ENCODE assay signal across 2 cellular contexts in the genomic region with DNA sequence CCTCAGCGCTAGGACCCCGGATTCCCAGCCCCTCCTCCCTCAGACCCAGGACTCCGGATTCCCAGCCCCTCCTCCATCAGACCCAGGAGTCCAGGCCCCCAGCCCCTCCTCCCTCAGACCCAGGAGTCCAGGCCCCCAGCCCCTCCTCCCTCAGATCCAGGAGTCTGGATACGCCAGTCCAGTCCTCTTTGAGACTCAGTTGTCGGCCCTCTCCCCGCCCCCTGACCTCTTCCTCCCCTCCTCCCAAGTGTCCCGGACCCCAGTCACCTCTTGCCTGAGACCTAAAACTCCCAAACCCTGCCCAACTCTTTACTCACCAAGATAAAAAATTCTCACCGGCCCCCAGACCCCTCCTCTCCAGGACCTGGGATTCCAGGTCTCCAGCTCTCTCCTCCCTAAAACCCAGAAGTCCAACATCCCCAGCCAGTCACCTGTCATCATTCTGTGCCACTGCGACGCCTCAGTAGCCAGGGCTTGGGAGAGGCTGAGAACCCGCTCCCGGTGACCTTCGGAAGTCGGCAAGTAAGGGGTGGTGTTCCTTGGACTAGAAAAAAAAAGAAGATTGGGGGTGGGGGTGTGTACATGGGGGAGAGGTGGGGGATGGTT.
TF ChIP-seq lines count a peak whose summit lies in the region.

No MANE protein-coding gene starts in this region.

TF ChIP-seq in IMR-90, 13 proteins besides CTCF, POLR2A, EP300 and RAD21:
- TF ChIP-seq CEBPB (IDR thresholded peaks at IDR 0.05; ENCODE audit: low read depth, low read length) (no peak), FOS (IDR thresholded peaks at IDR 0.05; ENCODE audit: low read depth, low read length) (no peak), MAZ (IDR thresholded peaks at IDR 0.05; ENCODE audit: borderline replicate concordance, low read depth, low read length) (no peak), SMC3 (IDR thresholded peaks at IDR 0.05; ENCODE audit: low read depth, low read length) (no peak), BHLHE40 (IDR thresholded peaks at IDR 0.05; ENCODE audit: low read depth, low read length) (no peak), RCOR1 (IDR thresholded peaks at IDR 0.05; ENCODE audit: insufficient replicate concordance, low read length) (no peak), RFX5 (IDR thresholded peaks at IDR 0.05; ENCODE audit: low read depth, low read length) (no peak), NFE2L2 (IDR thresholded peaks at IDR 0.05; ENCODE audit: low read depth, low read length) (no peak), MXI1 (IDR thresholded peaks at IDR 0.05; ENCODE audit: borderline replicate concordance, low read depth, low read length) (no peak), CHD1 (IDR thresholded peaks at IDR 0.05; ENCODE audit: low read depth, low read length) (no peak), MAFK (IDR thresholded peaks at IDR 0.05; ENCODE audit: low read depth, low read length) (no peak)
- TF ChIP-seq, protein P1, sequence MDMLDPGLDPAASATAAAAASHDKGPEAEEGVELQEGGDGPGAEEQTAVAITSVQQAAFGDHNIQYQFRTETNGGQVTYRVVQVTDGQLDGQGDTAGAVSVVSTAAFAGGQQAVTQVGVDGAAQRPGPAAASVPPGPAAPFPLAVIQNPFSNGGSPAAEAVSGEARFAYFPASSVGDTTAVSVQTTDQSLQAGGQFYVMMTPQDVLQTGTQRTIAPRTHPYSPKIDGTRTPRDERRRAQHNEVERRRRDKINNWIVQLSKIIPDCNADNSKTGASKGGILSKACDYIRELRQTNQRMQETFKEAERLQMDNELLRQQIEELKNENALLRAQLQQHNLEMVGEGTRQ (IDR thresholded peaks at IDR 0.05; ENCODE audit: low read depth, low read length) = no peak
- TF ChIP-seq, protein P2, sequence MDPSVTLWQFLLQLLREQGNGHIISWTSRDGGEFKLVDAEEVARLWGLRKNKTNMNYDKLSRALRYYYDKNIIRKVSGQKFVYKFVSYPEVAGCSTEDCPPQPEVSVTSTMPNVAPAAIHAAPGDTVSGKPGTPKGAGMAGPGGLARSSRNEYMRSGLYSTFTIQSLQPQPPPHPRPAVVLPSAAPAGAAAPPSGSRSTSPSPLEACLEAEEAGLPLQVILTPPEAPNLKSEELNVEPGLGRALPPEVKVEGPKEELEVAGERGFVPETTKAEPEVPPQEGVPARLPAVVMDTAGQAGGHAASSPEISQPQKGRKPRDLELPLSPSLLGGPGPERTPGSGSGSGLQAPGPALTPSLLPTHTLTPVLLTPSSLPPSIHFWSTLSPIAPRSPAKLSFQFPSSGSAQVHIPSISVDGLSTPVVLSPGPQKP (IDR thresholded peaks at IDR 0.05; ENCODE audit: borderline replicate concordance, low read depth, low read length) = no peak

TF ChIP-seq in neural cell, 6 proteins besides CTCF, POLR2A, EP300 and RAD21:
- TF ChIP-seq, protein P3, sequence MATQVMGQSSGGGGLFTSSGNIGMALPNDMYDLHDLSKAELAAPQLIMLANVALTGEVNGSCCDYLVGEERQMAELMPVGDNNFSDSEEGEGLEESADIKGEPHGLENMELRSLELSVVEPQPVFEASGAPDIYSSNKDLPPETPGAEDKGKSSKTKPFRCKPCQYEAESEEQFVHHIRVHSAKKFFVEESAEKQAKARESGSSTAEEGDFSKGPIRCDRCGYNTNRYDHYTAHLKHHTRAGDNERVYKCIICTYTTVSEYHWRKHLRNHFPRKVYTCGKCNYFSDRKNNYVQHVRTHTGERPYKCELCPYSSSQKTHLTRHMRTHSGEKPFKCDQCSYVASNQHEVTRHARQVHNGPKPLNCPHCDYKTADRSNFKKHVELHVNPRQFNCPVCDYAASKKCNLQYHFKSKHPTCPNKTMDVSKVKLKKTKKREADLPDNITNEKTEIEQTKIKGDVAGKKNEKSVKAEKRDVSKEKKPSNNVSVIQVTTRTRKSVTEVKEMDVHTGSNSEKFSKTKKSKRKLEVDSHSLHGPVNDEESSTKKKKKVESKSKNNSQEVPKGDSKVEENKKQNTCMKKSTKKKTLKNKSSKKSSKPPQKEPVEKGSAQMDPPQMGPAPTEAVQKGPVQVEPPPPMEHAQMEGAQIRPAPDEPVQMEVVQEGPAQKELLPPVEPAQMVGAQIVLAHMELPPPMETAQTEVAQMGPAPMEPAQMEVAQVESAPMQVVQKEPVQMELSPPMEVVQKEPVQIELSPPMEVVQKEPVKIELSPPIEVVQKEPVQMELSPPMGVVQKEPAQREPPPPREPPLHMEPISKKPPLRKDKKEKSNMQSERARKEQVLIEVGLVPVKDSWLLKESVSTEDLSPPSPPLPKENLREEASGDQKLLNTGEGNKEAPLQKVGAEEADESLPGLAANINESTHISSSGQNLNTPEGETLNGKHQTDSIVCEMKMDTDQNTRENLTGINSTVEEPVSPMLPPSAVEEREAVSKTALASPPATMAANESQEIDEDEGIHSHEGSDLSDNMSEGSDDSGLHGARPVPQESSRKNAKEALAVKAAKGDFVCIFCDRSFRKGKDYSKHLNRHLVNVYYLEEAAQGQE (IDR thresholded peaks at IDR 0.05; ENCODE audit: borderline replicate concordance) = no peak
- TF ChIP-seq MXI1 (conservative IDR thresholded peaks at IDR 0.05; ENCODE audit: poor library complexity, severe bottlenecking) (no peak), TAF1 (IDR thresholded peaks at IDR 0.05; ENCODE audit: low read depth) (no peak), SMC3 (conservative IDR thresholded peaks at IDR 0.05; ENCODE audit: poor library complexity) (no peak), POLR2AphosphoS5 (IDR thresholded peaks at IDR 0.05) (no peak), EZH2 (IDR thresholded peaks at IDR 0.05; ENCODE audit: borderline replicate concordance, insufficient read depth, low read length, poor library complexity, severe bottlenecking) (no peak)
